ENCODE assay signal across 1 cellular context in the genomic region with DNA sequence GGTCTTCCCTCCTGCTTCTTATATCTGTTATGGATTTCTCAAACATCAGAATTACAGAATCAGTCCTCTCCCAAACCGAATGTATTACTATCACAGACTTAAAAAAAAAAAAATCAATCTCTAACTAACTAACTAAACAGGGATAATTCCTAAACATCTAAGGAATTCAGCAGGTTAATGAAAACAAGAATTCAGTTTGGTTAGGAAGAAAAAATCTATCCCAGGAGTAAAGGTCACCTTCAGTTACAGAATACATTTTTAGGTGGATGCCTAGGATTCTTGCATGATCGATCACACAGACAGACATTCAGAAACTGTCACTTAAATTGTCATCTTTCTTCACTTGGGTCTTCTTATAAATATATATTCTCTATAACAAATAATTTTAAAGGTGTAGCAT.
A peak's percentile ranks its signal among the peaks of the same experiment; 100 is the strongest.
TF ChIP-seq lines count a peak whose summit lies in the region.

No MANE protein-coding gene starts in this region.

TF ChIP-seq in HepG2, 621 proteins besides CTCF, POLR2A, EP300 and RAD21 (continued from another document and continues in another):
- TF ChIP-seq, protein P1, sequence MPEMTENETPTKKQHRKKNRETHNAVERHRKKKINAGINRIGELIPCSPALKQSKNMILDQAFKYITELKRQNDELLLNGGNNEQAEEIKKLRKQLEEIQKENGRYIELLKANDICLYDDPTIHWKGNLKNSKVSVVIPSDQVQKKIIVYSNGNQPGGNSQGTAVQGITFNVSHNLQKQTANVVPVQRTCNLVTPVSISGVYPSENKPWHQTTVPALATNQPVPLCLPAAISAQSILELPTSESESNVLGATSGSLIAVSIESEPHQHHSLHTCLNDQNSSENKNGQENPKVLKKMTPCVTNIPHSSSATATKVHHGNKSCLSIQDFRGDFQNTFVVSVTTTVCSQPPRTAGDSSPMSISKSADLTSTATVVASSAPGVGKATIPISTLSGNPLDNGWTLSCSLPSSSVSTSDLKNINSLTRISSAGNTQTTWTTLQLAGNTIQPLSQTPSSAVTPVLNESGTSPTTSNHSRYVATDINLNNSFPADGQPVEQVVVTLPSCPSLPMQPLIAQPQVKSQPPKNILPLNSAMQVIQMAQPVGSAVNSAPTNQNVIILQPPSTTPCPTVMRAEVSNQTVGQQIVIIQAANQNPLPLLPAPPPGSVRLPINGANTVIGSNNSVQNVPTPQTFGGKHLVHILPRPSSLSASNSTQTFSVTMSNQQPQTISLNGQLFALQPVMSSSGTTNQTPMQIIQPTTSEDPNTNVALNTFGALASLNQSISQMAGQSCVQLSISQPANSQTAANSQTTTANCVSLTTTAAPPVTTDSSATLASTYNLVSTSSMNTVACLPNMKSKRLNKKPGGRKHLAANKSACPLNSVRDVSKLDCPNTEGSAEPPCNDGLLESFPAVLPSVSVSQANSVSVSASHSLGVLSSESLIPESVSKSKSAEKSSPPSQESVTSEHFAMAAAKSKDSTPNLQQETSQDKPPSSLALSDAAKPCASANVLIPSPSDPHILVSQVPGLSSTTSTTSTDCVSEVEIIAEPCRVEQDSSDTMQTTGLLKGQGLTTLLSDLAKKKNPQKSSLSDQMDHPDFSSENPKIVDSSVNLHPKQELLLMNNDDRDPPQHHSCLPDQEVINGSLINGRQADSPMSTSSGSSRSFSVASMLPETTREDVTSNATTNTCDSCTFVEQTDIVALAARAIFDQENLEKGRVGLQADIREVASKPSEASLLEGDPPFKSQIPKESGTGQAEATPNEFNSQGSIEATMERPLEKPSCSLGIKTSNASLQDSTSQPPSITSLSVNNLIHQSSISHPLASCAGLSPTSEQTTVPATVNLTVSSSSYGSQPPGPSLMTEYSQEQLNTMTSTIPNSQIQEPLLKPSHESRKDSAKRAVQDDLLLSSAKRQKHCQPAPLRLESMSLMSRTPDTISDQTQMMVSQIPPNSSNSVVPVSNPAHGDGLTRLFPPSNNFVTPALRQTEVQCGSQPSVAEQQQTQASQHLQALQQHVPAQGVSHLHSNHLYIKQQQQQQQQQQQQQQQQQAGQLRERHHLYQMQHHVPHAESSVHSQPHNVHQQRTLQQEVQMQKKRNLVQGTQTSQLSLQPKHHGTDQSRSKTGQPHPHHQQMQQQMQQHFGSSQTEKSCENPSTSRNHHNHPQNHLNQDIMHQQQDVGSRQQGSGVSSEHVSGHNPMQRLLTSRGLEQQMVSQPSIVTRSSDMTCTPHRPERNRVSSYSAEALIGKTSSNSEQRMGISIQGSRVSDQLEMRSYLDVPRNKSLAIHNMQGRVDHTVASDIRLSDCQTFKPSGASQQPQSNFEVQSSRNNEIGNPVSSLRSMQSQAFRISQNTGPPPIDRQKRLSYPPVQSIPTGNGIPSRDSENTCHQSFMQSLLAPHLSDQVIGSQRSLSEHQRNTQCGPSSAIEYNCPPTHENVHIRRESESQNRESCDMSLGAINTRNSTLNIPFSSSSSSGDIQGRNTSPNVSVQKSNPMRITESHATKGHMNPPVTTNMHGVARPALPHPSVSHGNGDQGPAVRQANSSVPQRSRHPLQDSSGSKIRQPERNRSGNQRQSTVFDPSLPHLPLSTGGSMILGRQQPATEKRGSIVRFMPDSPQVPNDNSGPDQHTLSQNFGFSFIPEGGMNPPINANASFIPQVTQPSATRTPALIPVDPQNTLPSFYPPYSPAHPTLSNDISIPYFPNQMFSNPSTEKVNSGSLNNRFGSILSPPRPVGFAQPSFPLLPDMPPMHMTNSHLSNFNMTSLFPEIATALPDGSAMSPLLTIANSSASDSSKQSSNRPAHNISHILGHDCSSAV (CRISPR knock-in tag; IDR thresholded peaks at IDR 0.05; ENCODE audit: borderline replicate concordance): no peak
- peak; percentile 59; the same call in 1 of the 2 replicates for TF ChIP-seq SOX5 (CRISPR knock-in tag; IDR thresholded peaks at IDR 0.05; ENCODE audit: borderline replicate concordance)
- peak; percentile 58; the same call in 1 of the 2 replicates for TF ChIP-seq HMG20A (CRISPR knock-in tag; IDR thresholded peaks at IDR 0.05; ENCODE audit: borderline replicate concordance)
- TF ChIP-seq MIXL1 (CRISPR knock-in tag; IDR thresholded peaks at IDR 0.05): peak; percentile 95
- no peak for TF ChIP-seq TMF1 (CRISPR knock-in tag; IDR thresholded peaks at IDR 0.05; ENCODE audit: low read depth)
- no peak for TF ChIP-seq NFE2L2 (IDR thresholded peaks at IDR 0.05; ENCODE audit: low read length)
- TF ChIP-seq ZNF614 (CRISPR knock-in tag; IDR thresholded peaks at IDR 0.05; ENCODE audit: borderline replicate concordance): no peak
- TF ChIP-seq FOXA3 (CRISPR knock-in tag; IDR thresholded peaks at IDR 0.05): peak; percentile 74
- peak; percentile 14; the same call in 1 of the 2 replicates for TF ChIP-seq NR2C2 (CRISPR knock-in tag; IDR thresholded peaks at IDR 0.05; ENCODE audit: borderline replicate concordance)
- TF ChIP-seq MATR3 (CRISPR knock-in tag; IDR thresholded peaks at IDR 0.05): no peak
- no peak for TF ChIP-seq ZNF124 (CRISPR knock-in tag; IDR thresholded peaks at IDR 0.05)
- TF ChIP-seq MTA3 (CRISPR knock-in tag; IDR thresholded peaks at IDR 0.05): no peak
- TF ChIP-seq ZNF33A (CRISPR knock-in tag; IDR thresholded peaks at IDR 0.05; ENCODE audit: borderline replicate concordance): no peak
- TF ChIP-seq, protein P2, sequence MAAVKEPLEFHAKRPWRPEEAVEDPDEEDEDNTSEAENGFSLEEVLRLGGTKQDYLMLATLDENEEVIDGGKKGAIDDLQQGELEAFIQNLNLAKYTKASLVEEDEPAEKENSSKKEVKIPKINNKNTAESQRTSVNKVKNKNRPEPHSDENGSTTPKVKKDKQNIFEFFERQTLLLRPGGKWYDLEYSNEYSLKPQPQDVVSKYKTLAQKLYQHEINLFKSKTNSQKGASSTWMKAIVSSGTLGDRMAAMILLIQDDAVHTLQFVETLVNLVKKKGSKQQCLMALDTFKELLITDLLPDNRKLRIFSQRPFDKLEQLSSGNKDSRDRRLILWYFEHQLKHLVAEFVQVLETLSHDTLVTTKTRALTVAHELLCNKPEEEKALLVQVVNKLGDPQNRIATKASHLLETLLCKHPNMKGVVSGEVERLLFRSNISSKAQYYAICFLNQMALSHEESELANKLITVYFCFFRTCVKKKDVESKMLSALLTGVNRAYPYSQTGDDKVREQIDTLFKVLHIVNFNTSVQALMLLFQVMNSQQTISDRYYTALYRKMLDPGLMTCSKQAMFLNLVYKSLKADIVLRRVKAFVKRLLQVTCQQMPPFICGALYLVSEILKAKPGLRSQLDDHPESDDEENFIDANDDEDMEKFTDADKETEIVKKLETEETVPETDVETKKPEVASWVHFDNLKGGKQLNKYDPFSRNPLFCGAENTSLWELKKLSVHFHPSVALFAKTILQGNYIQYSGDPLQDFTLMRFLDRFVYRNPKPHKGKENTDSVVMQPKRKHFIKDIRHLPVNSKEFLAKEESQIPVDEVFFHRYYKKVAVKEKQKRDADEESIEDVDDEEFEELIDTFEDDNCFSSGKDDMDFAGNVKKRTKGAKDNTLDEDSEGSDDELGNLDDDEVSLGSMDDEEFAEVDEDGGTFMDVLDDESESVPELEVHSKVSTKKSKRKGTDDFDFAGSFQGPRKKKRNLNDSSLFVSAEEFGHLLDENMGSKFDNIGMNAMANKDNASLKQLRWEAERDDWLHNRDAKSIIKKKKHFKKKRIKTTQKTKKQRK (IDR thresholded peaks at IDR 0.05; ENCODE audit: low read length): no peak
- no peak for TF ChIP-seq SOX13 (IDR thresholded peaks at IDR 0.05)
- TF ChIP-seq SOX13 (CRISPR knock-in tag; conservative IDR thresholded peaks at IDR 0.05 in 1 of 2, IDR thresholded peaks at IDR 0.05 in 1 of 2): peak in 1 of 2 experiments; percentile 64; a peak in 2 of 4 replicates
- no peak for TF ChIP-seq ZHX1 (CRISPR knock-in tag; IDR thresholded peaks at IDR 0.05; ENCODE audit: low read depth)
- no peak for TF ChIP-seq FOXP1 (IDR thresholded peaks at IDR 0.05)
- TF ChIP-seq FOXP1 (CRISPR knock-in tag; IDR thresholded peaks at IDR 0.05): peak; percentile 39; the same call in 1 of the 2 replicates
- no peak for TF ChIP-seq ZNF879 (CRISPR knock-in tag; IDR thresholded peaks at IDR 0.05)
- no peak for TF ChIP-seq GABPA (IDR thresholded peaks at IDR 0.05; ENCODE audit: low read depth, low read length)
- 0 out of 2 replicates have a peak, but pooled peaks have one; percentile 50 for TF ChIP-seq GABPA (CRISPR knock-in tag; IDR thresholded peaks at IDR 0.05; ENCODE audit: low read depth)
- peak; percentile 61 for TF ChIP-seq ELF3 (CRISPR knock-in tag; IDR thresholded peaks at IDR 0.05)
- no peak for TF ChIP-seq BRD4 (CRISPR knock-in tag; IDR thresholded peaks at IDR 0.05)
- TF ChIP-seq ZNF597 (CRISPR knock-in tag; IDR thresholded peaks at IDR 0.05): no peak
- peak; percentile 83; the same call in 1 of the 2 replicates for TF ChIP-seq FOXJ3 (CRISPR knock-in tag; IDR thresholded peaks at IDR 0.05; ENCODE audit: borderline replicate concordance)
- TF ChIP-seq SNRNP70 (IDR thresholded peaks at IDR 0.05; ENCODE audit: low read depth, low read length): no peak
- no peak for TF ChIP-seq THRA (CRISPR knock-in tag; IDR thresholded peaks at IDR 0.05; ENCODE audit: borderline replicate concordance)
- TF ChIP-seq POGZ (CRISPR knock-in tag; IDR thresholded peaks at IDR 0.05): no peak
- no peak for TF ChIP-seq ZNF770 (CRISPR knock-in tag; IDR thresholded peaks at IDR 0.05)
- no peak for TF ChIP-seq HOXA7 (CRISPR knock-in tag; IDR thresholded peaks at IDR 0.05)
- TF ChIP-seq HDAC2 (CRISPR knock-in tag; IDR thresholded peaks at IDR 0.05): peak; percentile 82
- peak; percentile 67 for TF ChIP-seq TCF7 (IDR thresholded peaks at IDR 0.05; ENCODE audit: low read depth)
- TF ChIP-seq ZSCAN22 (CRISPR knock-in tag; IDR thresholded peaks at IDR 0.05): no peak
- TF ChIP-seq ZBTB3 (CRISPR knock-in tag; IDR thresholded peaks at IDR 0.05; ENCODE audit: borderline replicate concordance, low read depth): no peak
- TF ChIP-seq GTF2F1 (IDR thresholded peaks at IDR 0.05; ENCODE audit: low read length): no peak
- TF ChIP-seq NR3C1 (CRISPR knock-in tag; IDR thresholded peaks at IDR 0.05): no peak
- no peak for TF ChIP-seq SCMH1 (CRISPR knock-in tag; IDR thresholded peaks at IDR 0.05; ENCODE audit: borderline replicate concordance)
- peak; percentile 99 for TF ChIP-seq TEAD3 (CRISPR knock-in tag; optimal IDR thresholded peaks at IDR 0.05; ENCODE audit: borderline replicate concordance)
- no peak for TF ChIP-seq SMAD9 (CRISPR knock-in tag; IDR thresholded peaks at IDR 0.05)
- no peak for TF ChIP-seq ATAD3A (CRISPR knock-in tag; IDR thresholded peaks at IDR 0.05)
- TF ChIP-seq ZNF205 (CRISPR knock-in tag; IDR thresholded peaks at IDR 0.05): no peak
- TF ChIP-seq ZNF510 (CRISPR knock-in tag; IDR thresholded peaks at IDR 0.05; ENCODE audit: low read depth): no peak
- TF ChIP-seq CEBPG (CRISPR knock-in tag; IDR thresholded peaks at IDR 0.05): peak; percentile 59; the same call in 1 of the 2 replicates
- TF ChIP-seq NR2F1 (CRISPR knock-in tag; IDR thresholded peaks at IDR 0.05): peak; percentile 47 to 76; a peak in 3 of 4 replicates
- TF ChIP-seq ZBTB7A (CRISPR knock-in tag; IDR thresholded peaks at IDR 0.05): no peak
- TF ChIP-seq ZNF468 (CRISPR knock-in tag; IDR thresholded peaks at IDR 0.05): no peak
- no peak for TF ChIP-seq HMGA1 (CRISPR knock-in tag; conservative IDR thresholded peaks at IDR 0.05)
- TF ChIP-seq KAT7 (CRISPR knock-in tag; IDR thresholded peaks at IDR 0.05; ENCODE audit: borderline replicate concordance): no peak
- no peak for TF ChIP-seq NCOA5 (CRISPR knock-in tag; IDR thresholded peaks at IDR 0.05)
- TF ChIP-seq ZFP41 (CRISPR knock-in tag; IDR thresholded peaks at IDR 0.05; ENCODE audit: borderline replicate concordance): no peak
